Comparison of ENCODE assay signal across 15 cellular contexts in genomic region chr6:83311231-83311630, GRCh38.
A peak's percentile ranks its signal among the peaks of the same experiment; 100 is the strongest.
DNase-seq lines count a peak whose midpoint lies in the region; ATAC-seq, FAIRE-seq and TF ChIP-seq lines count a peak whose summit lies in the region.
"Had no signal": no experiment of that assay in that cellular context is flagged by ENCODE, and none has a peak within 500 bp of the region (broad histone marks: within the 10 kb centered on the region; RNA-seq: fewer than 3 reads in every experiment).

No MANE protein-coding gene starts in this region.

- no peak for FAIRE-seq in small intestine (lab: Jason Lieb, UNC)

- no peak overlapping the region for H3K4me2 ChIP-seq in GM23338

- H3K27ac ChIP-seq in small intestine (ENCODE audit: low read depth in 1 of 2, low read length in 1 of 2) = no peak overlapping the region
- H3K27ac ChIP-seq in GM23338 (ENCODE audit: low read depth) = no peak overlapping the region
- H3K27ac ChIP-seq: SJCRH30 had no signal

- H3K27me3 ChIP-seq in small intestine (ENCODE audit: control insufficient read depth in 2 of 2, insufficient read depth in 2 of 2, low read length in 2 of 2) (no peaks in the 10 kb centered on the region), GM23338 (ENCODE audit: insufficient read depth) (no peaks in the 10 kb centered on the region)

- POLR2A ChIA-PET in WTC11 (lab: Charles Lee) = no interaction called here

- H3K27me3 Mint-ChIP-seq in WTC11 (ENCODE audit: low read depth) (no peaks in the 10 kb centered on the region), GM23338 (ENCODE audit: insufficient read depth, low read depth, poor library complexity) (no peaks in the 10 kb centered on the region)

- H3K27ac Mint-ChIP-seq in WTC11 = no peak overlapping the region
- no peak overlapping the region for H3K27ac Mint-ChIP-seq in GM23338

- H3K36me3 Mint-ChIP-seq in WTC11 = no peaks in the 10 kb centered on the region
- no peaks in the 10 kb centered on the region for H3K36me3 Mint-ChIP-seq in GM23338 (ENCODE audit: low read depth)

- ATAC-seq in WTC11 = no peak
- no peak for ATAC-seq in GM23338

- H3F3A ChIP-seq in GM23338 (replicated peaks; ENCODE audit: low read depth) = no peaks in the 10 kb centered on the region

- H3K9me2 ChIP-seq in GM23338 (ENCODE audit: insufficient read depth) = no peaks in the 10 kb centered on the region

- WGBS in small intestine, 3 donors = 86 to 100% (median 95%) methylated on average over 1 of the region's 1 CpG

- no peaks in the 10 kb centered on the region for H3K9me3 ChIP-seq in small intestine (ENCODE audit: control insufficient read depth, low read depth)
- H3K9me3 ChIP-seq: SJCRH30 had no signal

- CTCF ChIA-PET in WTC11 (lab: Charles Lee) = no interaction called here

- H3K4me1 ChIP-seq in small intestine (ENCODE audit: control insufficient read depth in 2 of 2, insufficient read depth in 1 of 2, low read depth in 1 of 2, low read length in 1 of 2) = peaks cover 0 to 2% of the 10 kb centered on the region in 2 donors
- H3K4me1 ChIP-seq in GM23338 (ENCODE audit: insufficient read depth) = no peaks in the 10 kb centered on the region
- H3K4me1 ChIP-seq: SJCRH30 had no signal

- peaks cover 6% of the 10 kb centered on the region; the same call in 1 of the 2 replicates for H3K4me1 Mint-ChIP-seq in WTC11
- no peaks in the 10 kb centered on the region for H3K4me1 Mint-ChIP-seq in GM23338

- no peaks in the 10 kb centered on the region for H4K20me1 ChIP-seq in GM23338 (replicated peaks; ENCODE audit: insufficient read depth)

- TF ChIP-seq CTCF in fibroblast of pulmonary artery (IDR thresholded peaks at IDR 0.05; ENCODE audit: low read length, missing control alignments) (no peak), WTC11 (IDR thresholded peaks at IDR 0.05) (no peak), GM23338 (conservative IDR thresholded peaks at IDR 0.05; ENCODE audit: low read depth in 2 of 2) (no peak)

- H3K9me3 Mint-ChIP-seq in WTC11 = no peaks in the 10 kb centered on the region
- H3K9me3 Mint-ChIP-seq in GM23338 = no peaks in the 10 kb centered on the region

- H3K4me3 Mint-ChIP-seq in WTC11 = no peak overlapping the region
- H3K4me3 Mint-ChIP-seq in GM23338 = no peak overlapping the region

- H3K36me3 ChIP-seq in small intestine (ENCODE audit: control insufficient read depth in 2 of 2, insufficient read depth in 2 of 2, low read length in 2 of 2) (peaks cover 0 to 1% of the 10 kb centered on the region in 2 donors), GM23338 (ENCODE audit: insufficient read depth) (no peaks in the 10 kb centered on the region)
- H3K36me3 ChIP-seq: SJCRH30 had no signal

- H3K4me3 ChIP-seq in fibroblast of pulmonary artery (replicated peaks; ENCODE audit: low read depth, low read length) (no peak overlapping the region), small intestine (ENCODE audit: low read depth in 1 of 2, low read length in 2 of 2) (no peak overlapping the region), GM23338 (no peak overlapping the region)
- H3K4me3 ChIP-seq: SJCRH30 had no signal

- DNase-seq in EH (ENCODE audit: low read depth) = peak; percentile 68
- DNase-seq in LHCN-M2 (ENCODE audit: low read depth) = peak; percentile 45
- DNase-seq in fibroblast of pulmonary artery (ENCODE audit: low read depth) = peak; percentile 28
- no peak for DNase-seq in WTC11 (ENCODE audit: low spot score)
- no peak for DNase-seq in activated effector memory CD4-positive, alpha-beta T cell treated with anti-CD3 and anti-CD28 coated beads, Interleukin-2, amount 50 U/mL, for 16 hours
- no peak for DNase-seq in small intestine
- no peak for DNase-seq in GM23338 (ENCODE audit: low spot score)
- DNase-seq: GDM1, Karpas-422, NCI-H2029, NCI-H2171 treated with DMSO at 0.1 percent for 48 hours, NCI-H524 treated with DMSO at 0.1 percent for 48 hours, OCI-M1, RPMI8226, SJCRH30 had no signal

- H3K79me2 ChIP-seq in GM23338 (replicated peaks; ENCODE audit: insufficient read depth) = no peaks in the 10 kb centered on the region

- no peak overlapping the region for H2AFZ ChIP-seq in GM23338

TF ChIP-seq in WTC11, 78 proteins besides CTCF, POLR2A, EP300 and RAD21 (continues in another document):
- no peak for TF ChIP-seq NFYB (CRISPR knock-in tag; conservative IDR thresholded peaks at IDR 0.05; ENCODE audit: low read depth)
- TF ChIP-seq ZNF512 (CRISPR knock-in tag; IDR thresholded peaks at IDR 0.05; ENCODE audit: borderline replicate concordance) = no peak
- TF ChIP-seq ETV6 (CRISPR knock-in tag; IDR thresholded peaks at IDR 0.05) = no peak
- TF ChIP-seq ZNF232 (CRISPR knock-in tag; IDR thresholded peaks at IDR 0.05) = no peak
- TF ChIP-seq CREM (CRISPR knock-in tag; IDR thresholded peaks at IDR 0.05) = no peak
- TF ChIP-seq GABPB1 (CRISPR knock-in tag; IDR thresholded peaks at IDR 0.05) = no peak
- TF ChIP-seq ELF4 (CRISPR knock-in tag; IDR thresholded peaks at IDR 0.05; ENCODE audit: low read depth) = no peak
- no peak for TF ChIP-seq ZNF396 (CRISPR knock-in tag; IDR thresholded peaks at IDR 0.05; ENCODE audit: borderline replicate concordance)

TF ChIP-seq in GM23338, 12 proteins besides CTCF, POLR2A, EP300 and RAD21 (continues in another document):
- TF ChIP-seq ETS1 (IDR thresholded peaks at IDR 0.05) = no peak
- no peak for TF ChIP-seq ZNF114 (CRISPR knock-in tag; IDR thresholded peaks at IDR 0.05)
- no peak for TF ChIP-seq ZNF462 (CRISPR knock-in tag; IDR thresholded peaks at IDR 0.05)
- no peak for TF ChIP-seq POLR2AphosphoS5 (IDR thresholded peaks at IDR 0.05; ENCODE audit: low read depth)
- TF ChIP-seq CREB1 (CRISPR knock-in tag; IDR thresholded peaks at IDR 0.05; ENCODE audit: low read depth) = no peak
- no peak for TF ChIP-seq STAT1 (IDR thresholded peaks at IDR 0.05; ENCODE audit: unreplicated experiment)
- no peak for TF ChIP-seq NANOG (IDR thresholded peaks at IDR 0.05; ENCODE audit: borderline replicate concordance)
- no peak for TF ChIP-seq EZH2 (IDR thresholded peaks at IDR 0.05; ENCODE audit: low read depth, unreplicated experiment)

Comparison
In these comparisons a context has a peak if more than half of its experiments do, and no peak if none do; other contexts are left out.
1. DNase-seq: peak in EH (single experiment), LHCN-M2 (single experiment) and fibroblast of pulmonary artery (single experiment); none in WTC11 (single experiment), activated effector memory CD4-positive, alpha-beta T cell treated with anti-CD3 and anti-CD28 coated beads, Interleukin-2, amount 50 U/mL, for 16 hours (single experiment), small intestine (single experiment) and GM23338 (single experiment).